1 cellular context compared by ENCODE assay signal in genomic region chr19:45952691-45953505, GRCh38.
TF ChIP-seq lines count a peak whose summit lies in the region.

No MANE protein-coding gene starts in this region.

TF ChIP-seq in HepG2, 621 proteins besides CTCF, POLR2A, EP300 and RAD21 (continued from another document and continues in another):
- TF ChIP-seq RARA (CRISPR knock-in tag; IDR thresholded peaks at IDR 0.05) (peak; percentile 36; the same call in 1 of the 2 replicates), CREM (IDR thresholded peaks at IDR 0.05) (no peak), CREM (CRISPR knock-in tag; IDR thresholded peaks at IDR 0.05) (no peak), ZNF431 (CRISPR knock-in tag; IDR thresholded peaks at IDR 0.05; ENCODE audit: borderline replicate concordance, low read depth) (no peak), ZBTB33 (CRISPR knock-in tag; IDR thresholded peaks at IDR 0.05) (peak; percentile 77; the same call in 1 of the 2 replicates), KLF15 (CRISPR knock-in tag; IDR thresholded peaks at IDR 0.05; ENCODE audit: borderline replicate concordance) (no peak), PATZ1 (CRISPR knock-in tag; IDR thresholded peaks at IDR 0.05) (no peak), ZNF251 (CRISPR knock-in tag; IDR thresholded peaks at IDR 0.05) (no peak), ZNF709 (CRISPR knock-in tag; IDR thresholded peaks at IDR 0.05) (no peak), HNRNPK (IDR thresholded peaks at IDR 0.05; ENCODE audit: low read depth, low read length, poor library complexity, severe bottlenecking) (no peak), KLF13 (CRISPR knock-in tag; IDR thresholded peaks at IDR 0.05) (no peak), KDM6A (CRISPR knock-in tag; IDR thresholded peaks at IDR 0.05; ENCODE audit: low read depth) (no peak), ZNF451 (CRISPR knock-in tag; IDR thresholded peaks at IDR 0.05) (no peak), RBAK (CRISPR knock-in tag; IDR thresholded peaks at IDR 0.05) (no peak), SRF (IDR thresholded peaks at IDR 0.05; ENCODE audit: low read depth, low read length) (no peak), ATRX (CRISPR knock-in tag; IDR thresholded peaks at IDR 0.05; ENCODE audit: borderline replicate concordance) (no peak), PRPF4 (IDR thresholded peaks at IDR 0.05; ENCODE audit: low read depth, low read length, poor library complexity, severe bottlenecking) (no peak), ZBTB14 (CRISPR knock-in tag; IDR thresholded peaks at IDR 0.05) (no peak), NBN (conservative IDR thresholded peaks at IDR 0.05) (no peak), ZNF382 (CRISPR knock-in tag; IDR thresholded peaks at IDR 0.05; ENCODE audit: borderline replicate concordance) (no peak), FIP1L1 (IDR thresholded peaks at IDR 0.05; ENCODE audit: borderline replicate concordance, insufficient read depth, low read depth, low read length) (no peak), ZMAT3 (CRISPR knock-in tag; conservative IDR thresholded peaks at IDR 0.05) (peak; percentile 83), NFKBIZ (CRISPR knock-in tag; IDR thresholded peaks at IDR 0.05) (0 out of 2 replicates have a peak, but pooled peaks have one; percentile 48), GATA4 (IDR thresholded peaks at IDR 0.05; ENCODE audit: borderline replicate concordance, low read depth) (no peak), ZNF264 (CRISPR knock-in tag; IDR thresholded peaks at IDR 0.05) (no peak), CHD2 (IDR thresholded peaks at IDR 0.05; ENCODE audit: low read depth, low read length) (no peak), RFX1 (IDR thresholded peaks at IDR 0.05) (peak; percentile 41), CENPX (CRISPR knock-in tag; IDR thresholded peaks at IDR 0.05) (no peak), TEAD3 (CRISPR knock-in tag; optimal IDR thresholded peaks at IDR 0.05; ENCODE audit: borderline replicate concordance) (no peak), ZNF746 (CRISPR knock-in tag; IDR thresholded peaks at IDR 0.05) (no peak), AGO2 (optimal IDR thresholded peaks at IDR 0.05; ENCODE audit: low read depth, low read length) (no peak), MED1 (CRISPR knock-in tag; IDR thresholded peaks at IDR 0.05) (no peak; the same call in 1 of the 2 replicates), DZIP1 (CRISPR knock-in tag; IDR thresholded peaks at IDR 0.05) (no peak), DMAP1 (CRISPR knock-in tag; IDR thresholded peaks at IDR 0.05) (no peak), RORA (CRISPR knock-in tag; IDR thresholded peaks at IDR 0.05) (no peak), RFXAP (CRISPR knock-in tag; IDR thresholded peaks at IDR 0.05; ENCODE audit: borderline replicate concordance) (no peak)
- TF ChIP-seq, protein P1, sequence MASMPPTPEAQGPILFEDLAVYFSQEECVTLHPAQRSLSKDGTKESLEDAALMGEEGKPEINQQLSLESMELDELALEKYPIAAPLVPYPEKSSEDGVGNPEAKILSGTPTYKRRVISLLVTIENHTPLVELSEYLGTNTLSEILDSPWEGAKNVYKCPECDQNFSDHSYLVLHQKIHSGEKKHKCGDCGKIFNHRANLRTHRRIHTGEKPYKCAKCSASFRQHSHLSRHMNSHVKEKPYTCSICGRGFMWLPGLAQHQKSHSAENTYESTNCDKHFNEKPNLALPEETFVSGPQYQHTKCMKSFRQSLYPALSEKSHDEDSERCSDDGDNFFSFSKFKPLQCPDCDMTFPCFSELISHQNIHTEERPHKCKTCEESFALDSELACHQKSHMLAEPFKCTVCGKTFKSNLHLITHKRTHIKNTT (CRISPR knock-in tag; IDR thresholded peaks at IDR 0.05), result no peak
- TF ChIP-seq, protein P2, sequence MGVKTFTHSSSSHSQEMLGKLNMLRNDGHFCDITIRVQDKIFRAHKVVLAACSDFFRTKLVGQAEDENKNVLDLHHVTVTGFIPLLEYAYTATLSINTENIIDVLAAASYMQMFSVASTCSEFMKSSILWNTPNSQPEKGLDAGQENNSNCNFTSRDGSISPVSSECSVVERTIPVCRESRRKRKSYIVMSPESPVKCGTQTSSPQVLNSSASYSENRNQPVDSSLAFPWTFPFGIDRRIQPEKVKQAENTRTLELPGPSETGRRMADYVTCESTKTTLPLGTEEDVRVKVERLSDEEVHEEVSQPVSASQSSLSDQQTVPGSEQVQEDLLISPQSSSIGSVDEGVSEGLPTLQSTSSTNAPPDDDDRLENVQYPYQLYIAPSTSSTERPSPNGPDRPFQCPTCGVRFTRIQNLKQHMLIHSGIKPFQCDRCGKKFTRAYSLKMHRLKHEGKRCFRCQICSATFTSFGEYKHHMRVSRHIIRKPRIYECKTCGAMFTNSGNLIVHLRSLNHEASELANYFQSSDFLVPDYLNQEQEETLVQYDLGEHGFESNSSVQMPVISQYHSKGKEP (CRISPR knock-in tag; IDR thresholded peaks at IDR 0.05), result no peak
- TF ChIP-seq, protein P3, sequence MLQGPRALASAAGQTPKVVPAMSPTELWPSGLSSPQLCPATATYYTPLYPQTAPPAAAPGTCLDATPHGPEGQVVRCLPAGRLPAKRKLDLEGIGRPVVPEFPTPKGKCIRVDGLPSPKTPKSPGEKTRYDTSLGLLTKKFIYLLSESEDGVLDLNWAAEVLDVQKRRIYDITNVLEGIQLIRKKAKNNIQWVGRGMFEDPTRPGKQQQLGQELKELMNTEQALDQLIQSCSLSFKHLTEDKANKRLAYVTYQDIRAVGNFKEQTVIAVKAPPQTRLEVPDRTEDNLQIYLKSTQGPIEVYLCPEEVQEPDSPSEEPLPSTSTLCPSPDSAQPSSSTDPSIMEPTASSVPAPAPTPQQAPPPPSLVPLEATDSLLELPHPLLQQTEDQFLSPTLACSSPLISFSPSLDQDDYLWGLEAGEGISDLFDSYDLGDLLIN (CRISPR knock-in tag; IDR thresholded peaks at IDR 0.05; ENCODE audit: borderline replicate concordance), result no peak
- TF ChIP-seq, protein P4, sequence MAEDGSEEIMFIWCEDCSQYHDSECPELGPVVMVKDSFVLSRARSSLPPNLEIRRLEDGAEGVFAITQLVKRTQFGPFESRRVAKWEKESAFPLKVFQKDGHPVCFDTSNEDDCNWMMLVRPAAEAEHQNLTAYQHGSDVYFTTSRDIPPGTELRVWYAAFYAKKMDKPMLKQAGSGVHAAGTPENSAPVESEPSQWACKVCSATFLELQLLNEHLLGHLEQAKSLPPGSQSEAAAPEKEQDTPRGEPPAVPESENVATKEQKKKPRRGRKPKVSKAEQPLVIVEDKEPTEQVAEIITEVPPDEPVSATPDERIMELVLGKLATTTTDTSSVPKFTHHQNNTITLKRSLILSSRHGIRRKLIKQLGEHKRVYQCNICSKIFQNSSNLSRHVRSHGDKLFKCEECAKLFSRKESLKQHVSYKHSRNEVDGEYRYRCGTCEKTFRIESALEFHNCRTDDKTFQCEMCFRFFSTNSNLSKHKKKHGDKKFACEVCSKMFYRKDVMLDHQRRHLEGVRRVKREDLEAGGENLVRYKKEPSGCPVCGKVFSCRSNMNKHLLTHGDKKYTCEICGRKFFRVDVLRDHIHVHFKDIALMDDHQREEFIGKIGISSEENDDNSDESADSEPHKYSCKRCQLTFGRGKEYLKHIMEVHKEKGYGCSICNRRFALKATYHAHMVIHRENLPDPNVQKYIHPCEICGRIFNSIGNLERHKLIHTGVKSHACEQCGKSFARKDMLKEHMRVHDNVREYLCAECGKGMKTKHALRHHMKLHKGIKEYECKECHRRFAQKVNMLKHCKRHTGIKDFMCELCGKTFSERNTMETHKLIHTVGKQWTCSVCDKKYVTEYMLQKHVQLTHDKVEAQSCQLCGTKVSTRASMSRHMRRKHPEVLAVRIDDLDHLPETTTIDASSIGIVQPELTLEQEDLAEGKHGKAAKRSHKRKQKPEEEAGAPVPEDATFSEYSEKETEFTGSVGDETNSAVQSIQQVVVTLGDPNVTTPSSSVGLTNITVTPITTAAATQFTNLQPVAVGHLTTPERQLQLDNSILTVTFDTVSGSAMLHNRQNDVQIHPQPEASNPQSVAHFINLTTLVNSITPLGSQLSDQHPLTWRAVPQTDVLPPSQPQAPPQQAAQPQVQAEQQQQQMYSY (CRISPR knock-in tag; IDR thresholded peaks at IDR 0.05), result no peak
- TF ChIP-seq, protein P5, sequence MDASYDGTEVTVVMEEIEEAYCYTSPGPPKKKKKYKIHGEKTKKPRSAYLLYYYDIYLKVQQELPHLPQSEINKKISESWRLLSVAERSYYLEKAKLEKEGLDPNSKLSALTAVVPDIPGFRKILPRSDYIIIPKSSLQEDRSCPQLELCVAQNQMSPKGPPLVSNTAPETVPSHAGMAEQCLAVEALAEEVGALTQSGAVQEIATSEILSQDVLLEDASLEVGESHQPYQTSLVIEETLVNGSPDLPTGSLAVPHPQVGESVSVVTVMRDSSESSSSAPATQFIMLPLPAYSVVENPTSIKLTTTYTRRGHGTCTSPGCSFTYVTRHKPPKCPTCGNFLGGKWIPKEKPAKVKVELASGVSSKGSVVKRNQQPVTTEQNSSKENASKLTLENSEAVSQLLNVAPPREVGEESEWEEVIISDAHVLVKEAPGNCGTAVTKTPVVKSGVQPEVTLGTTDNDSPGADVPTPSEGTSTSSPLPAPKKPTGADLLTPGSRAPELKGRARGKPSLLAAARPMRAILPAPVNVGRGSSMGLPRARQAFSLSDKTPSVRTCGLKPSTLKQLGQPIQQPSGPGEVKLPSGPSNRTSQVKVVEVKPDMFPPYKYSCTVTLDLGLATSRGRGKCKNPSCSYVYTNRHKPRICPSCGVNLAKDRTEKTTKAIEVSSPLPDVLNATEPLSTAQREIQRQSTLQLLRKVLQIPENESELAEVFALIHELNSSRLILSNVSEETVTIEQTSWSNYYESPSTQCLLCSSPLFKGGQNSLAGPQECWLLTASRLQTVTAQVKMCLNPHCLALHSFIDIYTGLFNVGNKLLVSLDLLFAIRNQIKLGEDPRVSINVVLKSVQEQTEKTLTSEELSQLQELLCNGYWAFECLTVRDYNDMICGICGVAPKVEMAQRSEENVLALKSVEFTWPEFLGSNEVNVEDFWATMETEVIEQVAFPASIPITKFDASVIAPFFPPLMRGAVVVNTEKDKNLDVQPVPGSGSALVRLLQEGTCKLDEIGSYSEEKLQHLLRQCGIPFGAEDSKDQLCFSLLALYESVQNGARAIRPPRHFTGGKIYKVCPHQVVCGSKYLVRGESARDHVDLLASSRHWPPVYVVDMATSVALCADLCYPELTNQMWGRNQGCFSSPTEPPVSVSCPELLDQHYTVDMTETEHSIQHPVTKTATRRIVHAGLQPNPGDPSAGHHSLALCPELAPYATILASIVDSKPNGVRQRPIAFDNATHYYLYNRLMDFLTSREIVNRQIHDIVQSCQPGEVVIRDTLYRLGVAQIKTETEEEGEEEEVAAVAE (CRISPR knock-in tag; IDR thresholded peaks at IDR 0.05; ENCODE audit: borderline replicate concordance), result no peak
